ENCODE assay signal across 9 cellular contexts in the genomic region with DNA sequence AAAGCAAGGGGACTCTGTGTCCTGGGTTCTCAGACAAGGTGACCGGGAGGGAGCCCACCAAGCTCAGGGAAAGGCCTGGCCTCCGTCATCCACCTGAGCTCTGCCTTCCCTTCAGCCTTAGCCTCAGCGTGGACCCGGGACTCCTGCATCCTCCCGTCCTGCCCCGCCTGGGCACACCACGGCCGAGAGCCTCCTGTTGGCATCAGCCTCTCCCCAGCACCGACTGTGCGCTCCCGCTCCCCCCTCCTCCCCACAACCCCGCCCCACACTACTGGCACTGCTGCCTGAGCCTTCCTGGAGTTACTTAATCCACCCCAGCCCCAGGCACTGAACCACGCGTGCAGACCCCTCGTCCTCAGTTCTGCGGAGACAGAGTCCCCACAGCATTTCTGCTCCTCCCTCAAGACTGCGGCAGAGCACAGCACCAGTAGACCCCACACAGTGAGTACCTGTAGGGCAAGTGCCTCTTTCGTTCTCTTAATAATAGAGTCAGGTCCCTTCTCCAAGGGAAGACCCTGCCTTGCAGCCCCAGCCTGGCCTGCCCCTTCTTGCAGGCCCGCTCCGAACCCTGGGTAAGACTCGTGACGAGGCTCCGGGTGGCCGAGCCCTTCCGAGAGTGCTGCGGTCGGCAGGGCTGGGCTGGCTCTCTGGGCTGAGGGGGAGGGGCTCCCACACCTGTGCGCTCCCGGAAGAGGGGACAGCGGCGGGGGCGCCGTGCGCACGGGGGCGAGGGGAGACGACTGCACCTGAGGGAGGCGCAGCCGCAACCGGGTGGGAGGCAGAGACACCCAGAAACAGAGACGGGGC. TPM values are rescaled to one million over a fixed set of nuclear protein-coding genes. Genes with fewer than 3 reads are reported as not detected.
A peak's percentile ranks its signal among the peaks of the same experiment; 100 is the strongest.
DNase-seq lines count a peak whose midpoint lies in the region; ATAC-seq lines count a peak whose summit lies in the region.
"Had no signal": no experiment of that assay in that cellular context is flagged by ENCODE, and none has a peak within 500 bp of the region (broad histone marks: within the 10 kb centered on the region; RNA-seq: fewer than 3 reads in every experiment).

A gene with protein sequence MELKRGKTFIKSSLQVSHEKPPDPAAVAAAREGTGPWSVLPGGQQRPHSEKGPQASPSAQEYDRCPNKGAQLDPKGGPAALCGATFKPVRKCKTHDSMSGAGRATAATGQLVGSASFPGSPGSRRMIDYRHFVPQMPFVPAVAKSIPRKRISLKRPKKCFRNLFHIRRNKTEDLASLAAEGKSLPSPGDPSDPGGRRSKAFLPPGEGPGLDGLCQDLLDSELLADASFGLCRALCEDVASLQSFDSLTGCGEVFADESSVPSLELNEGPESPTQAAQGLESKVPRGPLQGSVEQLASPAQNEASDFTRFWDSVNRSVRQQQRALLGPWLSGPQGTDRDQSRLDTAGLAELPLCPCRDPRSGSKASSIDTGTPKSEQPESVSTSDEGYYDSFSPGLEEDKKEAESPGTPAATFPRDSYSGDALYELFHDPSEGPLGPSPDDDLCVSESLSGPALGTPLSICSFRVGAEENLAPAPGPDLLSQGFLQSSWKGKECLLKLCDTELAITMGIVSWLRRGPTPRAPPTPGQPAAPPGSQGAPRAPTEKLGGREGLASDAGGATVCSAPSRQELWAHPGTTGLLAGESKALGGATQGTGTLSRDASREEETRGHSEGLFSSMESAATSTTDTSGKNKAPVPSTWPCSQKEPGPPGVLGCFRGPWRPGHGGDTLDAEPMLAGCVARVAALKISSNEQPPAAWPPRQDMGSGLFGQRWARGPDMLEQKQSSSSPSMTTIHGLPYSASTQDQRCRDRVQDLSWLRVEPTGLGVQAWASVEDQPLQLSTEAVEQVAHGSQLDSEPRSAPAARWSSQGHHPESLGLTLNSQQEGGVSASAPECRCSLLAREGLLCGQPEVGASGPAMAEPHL (plus strand): TSS at position 307 of the 807 bp plus-strand sequence. CDS start 6,533 bp downstream, outside the sequence.

- no peak within 1 kb of the TSS for H3K27ac Mint-ChIP-seq in stimulated activated memory B cell treated with anti-CD40 and anti-IgM and Interleukin-4, amounts not matched to agents 10 μg/mL and 1 μg/mL and 100 μg/mL, for 72 hours

- H3K4me1 ChIP-seq in iPS DF 6.9 (ENCODE audit: control insufficient read depth, insufficient read depth, low read length): peaks cover 2% of the 10 kb centered on the region; the same call in 1 of the 2 replicates
- no peaks in the 10 kb centered on the region for H3K4me1 ChIP-seq in Karpas-422 (ENCODE audit: low read length)

- H3K9me2 ChIP-seq in Karpas-422 (replicated peaks; ENCODE audit: insufficient read depth, low read length): no peaks in the 10 kb centered on the region

- H3K4me3 Mint-ChIP-seq in stimulated activated memory B cell treated with anti-CD40 and anti-IgM and Interleukin-4, amounts not matched to agents 10 μg/mL and 1 μg/mL and 100 μg/mL, for 72 hours: peak within 1 kb of the TSS; percentile 38

- H3K9ac ChIP-seq in Karpas-422 (ENCODE audit: low read length): no peak within 1 kb of the TSS

- H3K4me1 Mint-ChIP-seq in stimulated activated memory B cell treated with anti-CD40 and anti-IgM and Interleukin-4, amounts not matched to agents 10 μg/mL and 1 μg/mL and 100 μg/mL, for 72 hours: peaks cover 4% of the 10 kb centered on the region

- peaks cover 7% of the 10 kb centered on the region; the same call in 1 of the 2 replicates for H3K27me3 ChIP-seq in iPS DF 6.9 (ENCODE audit: control insufficient read depth, insufficient read depth, low read length)
- H3K27me3 ChIP-seq in Karpas-422 (ENCODE audit: low read length): no peaks in the 10 kb centered on the region

- H3K4me3 ChIP-seq in iPS DF 6.9 (ENCODE audit: low read length): peak within 1 kb of the TSS; percentile 80
- no peak within 1 kb of the TSS for H3K4me3 ChIP-seq in Karpas-422 (ENCODE audit: low read length)

- no peaks in the 10 kb centered on the region for H3K79me2 ChIP-seq in Karpas-422 (ENCODE audit: low read length)

- no peak within 1 kb of the TSS for H3K4me2 ChIP-seq in Karpas-422 (ENCODE audit: low read depth, low read length, poor library complexity, severe bottlenecking)

- H3K9me3 ChIP-seq in iPS DF 6.9 (ENCODE audit: control insufficient read depth, insufficient read depth, low read length) (no peaks in the 10 kb centered on the region), Karpas-422 (ENCODE audit: low read length) (no peaks in the 10 kb centered on the region)

- no peaks in the 10 kb centered on the region for H3K9me3 Mint-ChIP-seq in stimulated activated memory B cell treated with anti-CD40 and anti-IgM and Interleukin-4, amounts not matched to agents 10 μg/mL and 1 μg/mL and 100 μg/mL, for 72 hours

- H3K27ac ChIP-seq in iPS DF 6.9 (ENCODE audit: low read length) (no peak within 1 kb of the TSS), Karpas-422 (ENCODE audit: low read length) (no peak within 1 kb of the TSS)

- no peaks in the 10 kb centered on the region for H4K20me1 ChIP-seq in Karpas-422 (ENCODE audit: insufficient read depth, low read depth, low read length)

- H3K27me3 Mint-ChIP-seq in stimulated activated memory B cell treated with anti-CD40 and anti-IgM and Interleukin-4, amounts not matched to agents 10 μg/mL and 1 μg/mL and 100 μg/mL, for 72 hours: peaks cover 72% of the 10 kb centered on the region

- no CpG with 5 or more reads among the region's 41 CpGs for WGBS in iPS DF 6.9 (ENCODE audit: insufficient coverage, insufficient read length)

- peak; percentile 48 for ATAC-seq in stimulated activated memory B cell treated with anti-CD40 and anti-IgM and Interleukin-4, amounts not matched to agents 10 μg/mL and 1 μg/mL and 100 μg/mL, for 72 hours
- ATAC-seq in HG03469 (IDR thresholded peaks at IDR 0.05; ENCODE audit: unreplicated experiment): no peak

- H3K36me3 ChIP-seq in iPS DF 6.9 (ENCODE audit: control insufficient read depth, insufficient read depth, low read length) (no peaks in the 10 kb centered on the region), Karpas-422 (ENCODE audit: insufficient read depth, low read length) (no peaks in the 10 kb centered on the region)

- no peak within 1 kb of the TSS for H2AFZ ChIP-seq in Karpas-422 (ENCODE audit: low read length)

- DNase-seq in NCI-H1417 (lab: John Stamatoyannopoulos, UW) (peak; percentile 54 to 87 (median 81)), NCI-H1417 treated with DMSO at 0.1 percent for 48 hours (lab: John Stamatoyannopoulos, UW) (no peak), NCI-H526 treated with DMSO at 0.1 percent for 48 hours (lab: John Stamatoyannopoulos, UW) (peak; percentile 85), iPS DF 6.9 (ENCODE audit: low read depth, low spot score) (no peak), Karpas-422 (no peak), NCI-H1694 treated with DMSO at 0.1 percent for 48 hours (lab: John Stamatoyannopoulos, UW) (no peak)

- H3K36me3 Mint-ChIP-seq in stimulated activated memory B cell treated with anti-CD40 and anti-IgM and Interleukin-4, amounts not matched to agents 10 μg/mL and 1 μg/mL and 100 μg/mL, for 72 hours: no peaks in the 10 kb centered on the region

RNA-seq across cellular contexts. Expression of the gene that starts here (rescaled TPM):
- not detected in 2 replicates for total RNA-seq in Karpas-422 (2014; rRNA removed; shearing (Covaris generic); ENCODE audit: low replicate concordance)
- total RNA-seq: liver had no signal

Comparison
In these comparisons a context has a peak if more than half of its experiments do, and no peak if none do; other contexts are left out.
1. DNase-seq: peak in NCI-H1417 (3 of 3) and NCI-H526 treated with DMSO at 0.1 percent for 48 hours (single experiment); none in NCI-H1417 treated with DMSO at 0.1 percent for 48 hours (single experiment), iPS DF 6.9 (single experiment), Karpas-422 (single experiment) and NCI-H1694 treated with DMSO at 0.1 percent for 48 hours (single experiment).